In the genomic region with DNA sequence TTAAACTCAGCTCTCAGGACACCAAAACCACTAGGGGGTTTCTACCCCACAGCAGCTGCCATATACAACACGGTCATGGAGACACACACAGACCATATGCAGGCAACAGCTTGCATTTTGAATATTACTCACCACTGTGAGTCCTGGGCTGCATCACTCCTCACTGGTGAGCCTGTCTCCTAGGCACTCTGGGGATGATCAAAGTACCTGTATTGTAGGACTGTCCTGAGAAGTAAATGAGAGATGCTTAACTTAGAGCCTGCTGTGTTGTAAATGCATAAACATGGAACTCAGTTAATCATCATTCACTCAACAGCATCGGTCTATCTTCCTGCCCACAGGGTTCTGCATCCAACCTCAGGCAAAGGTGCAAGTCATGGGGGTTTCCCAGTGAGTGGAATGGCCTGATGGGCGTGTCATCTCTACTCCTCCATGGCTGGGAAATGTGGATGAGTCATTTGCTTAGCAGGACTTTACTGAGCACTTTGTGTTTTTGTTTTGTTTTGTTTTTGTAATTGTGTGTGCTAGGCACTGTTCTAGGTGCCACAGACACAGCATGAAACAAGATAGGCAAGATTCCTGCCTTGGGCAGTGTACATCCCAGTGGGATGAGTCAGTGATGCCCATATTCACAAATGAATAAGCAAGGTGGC, we compare ENCODE assay signal across 8 cellular contexts.
DNase-seq lines count a peak whose midpoint lies in the region; ATAC-seq and TF ChIP-seq lines count a peak whose summit lies in the region.

No MANE protein-coding gene starts in this region.

- H3K4me3 Mint-ChIP-seq in activated T-helper 2 cell treated with anti-CD3 and anti-CD28 coated beads, Interferon-gamma antibody, Interleukin-2, Interleukin-4, amounts not matched to agents 10 μg/mL and 5 μg/mL and 100 μg/mL, durations not matched to agents 14 hours and 24 hours and 36 hours (ENCODE audit: low read depth) = no peak overlapping the region

- ATAC-seq in GM19324 (IDR thresholded peaks at IDR 0.05; ENCODE audit: low FRiP score, unreplicated experiment) (peak; percentile 76), HG03159 (IDR thresholded peaks at IDR 0.05; ENCODE audit: unreplicated experiment) (peak; percentile 85)

- H3K4me3 ChIP-seq in AG09309 (ENCODE audit: control insufficient read depth, low read depth, low read length) = no peak overlapping the region

- intact Hi-C loops in activated T-helper 2 cell treated with anti-CD3 and anti-CD28 coated beads, Interferon-gamma antibody, Interleukin-2, Interleukin-4, amounts not matched to agents 10 μg/mL and 5 μg/mL and 100 μg/mL, durations not matched to agents 14 hours and 24 hours and 36 hours (cut with micrococcal nuclease) = loop anchor here (2.0 kb wide), 1 partner anchor 37 kb away; no protein-coding TSS in a partner anchor

- peaks cover 8% of the 10 kb centered on the region for H3K4me1 Mint-ChIP-seq in activated T-helper 2 cell treated with anti-CD3 and anti-CD28 coated beads, Interferon-gamma antibody, Interleukin-2, Interleukin-4, amounts not matched to agents 10 μg/mL and 5 μg/mL and 100 μg/mL, durations not matched to agents 14 hours and 24 hours and 36 hours (ENCODE audit: low read depth)

- H3K9me3 Mint-ChIP-seq in activated T-helper 2 cell treated with anti-CD3 and anti-CD28 coated beads, Interferon-gamma antibody, Interleukin-2, Interleukin-4, amounts not matched to agents 10 μg/mL and 5 μg/mL and 100 μg/mL, durations not matched to agents 14 hours and 24 hours and 36 hours = no peaks in the 10 kb centered on the region

- no peak overlapping the region for H3K27ac ChIP-seq in caudate nucleus (ENCODE audit: low read depth, low read length)

- H3K36me3 Mint-ChIP-seq in activated T-helper 2 cell treated with anti-CD3 and anti-CD28 coated beads, Interferon-gamma antibody, Interleukin-2, Interleukin-4, amounts not matched to agents 10 μg/mL and 5 μg/mL and 100 μg/mL, durations not matched to agents 14 hours and 24 hours and 36 hours (ENCODE audit: low read depth) = no peaks in the 10 kb centered on the region

- DNase-seq in AG09309 (ENCODE audit: low read depth) (peak; percentile 56), renal cortical epithelial cell (ENCODE audit: low read depth) (peak; percentile 100), caudate nucleus (lab: John Stamatoyannopoulos, UW) (no peak), activated gamma-delta T cell treated with Interleukin-2 at 50 U/mL for 16 hours (no peak), NCI-H2107 treated with DMSO at 0.1 percent for 48 hours (lab: John Stamatoyannopoulos, UW; ENCODE audit: unreplicated experiment) (no peak)
- no peak for DNase-seq in activated T-helper 2 cell treated with anti-CD3 and anti-CD28 coated beads, Interferon-gamma antibody, Interleukin-2, Interleukin-4, amounts not matched to agents 10 μg/mL and 5 μg/mL and 100 μg/mL, durations not matched to agents 14 hours and 24 hours and 36 hours (ENCODE audit: low spot score)

- peaks cover 1% of the 10 kb centered on the region for H3K27me3 Mint-ChIP-seq in activated T-helper 2 cell treated with anti-CD3 and anti-CD28 coated beads, Interferon-gamma antibody, Interleukin-2, Interleukin-4, amounts not matched to agents 10 μg/mL and 5 μg/mL and 100 μg/mL, durations not matched to agents 14 hours and 24 hours and 36 hours (ENCODE audit: low read depth)

- H3K27ac Mint-ChIP-seq in activated T-helper 2 cell treated with anti-CD3 and anti-CD28 coated beads, Interferon-gamma antibody, Interleukin-2, Interleukin-4, amounts not matched to agents 10 μg/mL and 5 μg/mL and 100 μg/mL, durations not matched to agents 14 hours and 24 hours and 36 hours = peak overlapping the region; percentile 56

- TF ChIP-seq CTCF in AG09309 (IDR thresholded peaks at IDR 0.05; ENCODE audit: control insufficient read depth, insufficient read depth, low read depth, low read length, missing control alignments) = no peak

Comparison
In these comparisons a context has a peak if more than half of its experiments do, and no peak if none do; other contexts are left out.
1. DNase-seq: peak in AG09309 (single experiment) and renal cortical epithelial cell (single experiment); none in activated T-helper 2 cell treated with anti-CD3 and anti-CD28 coated beads, Interferon-gamma antibody, Interleukin-2, Interleukin-4, amounts not matched to agents 10 μg/mL and 5 μg/mL and 100 μg/mL, durations not matched to agents 14 hours and 24 hours and 36 hours (single experiment), caudate nucleus (0 of 61), activated gamma-delta T cell treated with Interleukin-2 at 50 U/mL for 16 hours (single experiment) and NCI-H2107 treated with DMSO at 0.1 percent for 48 hours (single experiment).